13 cellular contexts compared by ENCODE assay signal in the genomic region with DNA sequence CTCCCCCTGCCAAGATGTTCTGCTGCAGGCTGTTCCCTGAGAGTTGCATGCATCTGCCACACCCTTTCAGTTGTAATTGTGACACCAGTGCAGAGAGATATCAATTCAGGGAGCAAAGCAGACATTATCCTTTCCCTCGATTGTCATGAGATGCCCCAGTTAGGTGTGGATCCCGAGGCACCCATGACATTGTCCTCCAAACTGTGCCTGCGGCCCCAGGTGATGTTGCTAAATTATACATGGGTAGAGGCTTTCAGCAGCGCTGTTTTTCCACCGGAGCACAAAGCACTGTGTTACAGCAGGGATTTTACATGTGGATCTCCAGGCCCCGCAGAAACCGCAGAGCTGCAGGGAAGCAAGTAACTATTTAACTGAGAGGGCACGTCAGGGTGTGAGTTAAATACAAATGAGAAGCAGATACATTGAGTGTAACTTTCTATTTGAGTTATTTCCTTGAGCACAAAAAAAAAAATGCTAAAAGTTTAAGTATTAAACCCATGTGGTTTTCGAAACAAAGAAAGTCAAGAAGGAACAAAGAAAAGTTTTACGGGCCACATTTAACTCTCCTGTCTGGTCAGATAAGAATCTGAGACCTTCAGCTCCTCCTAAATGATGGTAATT.
DNase-seq lines count a peak whose midpoint lies in the region; ATAC-seq and TF ChIP-seq lines count a peak whose summit lies in the region.
"Had no signal": no experiment of that assay in that cellular context is flagged by ENCODE, and none has a peak within 500 bp of the region (broad histone marks: within the 10 kb centered on the region; RNA-seq: fewer than 3 reads in every experiment).

No MANE protein-coding gene starts in this region.

- H3K27ac Mint-ChIP-seq in activated CD8-positive, alpha-beta memory T cell treated with anti-CD3 and anti-CD28 coated beads, Interleukin-2, amount 10 ng/mL, durations not matched to agents 7 days and 5 days: no peak overlapping the region
- H3K27ac Mint-ChIP-seq: naive thymus-derived CD4-positive, alpha-beta T cell had no signal

- no peak for TF ChIP-seq CTCF in transverse colon (IDR thresholded peaks at IDR 0.05)

- CTCF ChIA-PET in activated CD8-positive, alpha-beta memory T cell treated with anti-CD3 and anti-CD28 coated beads, Interleukin-2, amount 10 ng/mL, durations not matched to agents 7 days and 5 days (lab: Charles Lee): interaction anchor here (0.8 kb wide), 1 partner anchor 10 kb away, joined by 3 read pairs; no protein-coding TSS in a partner anchor

- peaks cover 62% of the 10 kb centered on the region for H3K27me3 Mint-ChIP-seq in activated CD8-positive, alpha-beta memory T cell treated with anti-CD3 and anti-CD28 coated beads, Interleukin-2, amount 10 ng/mL, durations not matched to agents 7 days and 5 days

- no peaks in the 10 kb centered on the region for H3K36me3 ChIP-seq in transverse colon
- H3K36me3 ChIP-seq: breast epithelium had no signal

- H3K9me3 ChIP-seq in transverse colon: no peaks in the 10 kb centered on the region
- H3K9me3 ChIP-seq: A549 had no signal

- TF ChIP-seq POLR2A in transverse colon (IDR thresholded peaks at IDR 0.05): no peak

- H3K36me3 Mint-ChIP-seq in activated CD8-positive, alpha-beta memory T cell treated with anti-CD3 and anti-CD28 coated beads, Interleukin-2, amount 10 ng/mL, durations not matched to agents 7 days and 5 days: no peaks in the 10 kb centered on the region
- H3K36me3 Mint-ChIP-seq: naive thymus-derived CD4-positive, alpha-beta T cell had no signal

- no peaks in the 10 kb centered on the region for H3K9me3 Mint-ChIP-seq in activated CD8-positive, alpha-beta memory T cell treated with anti-CD3 and anti-CD28 coated beads, Interleukin-2, amount 10 ng/mL, durations not matched to agents 7 days and 5 days (ENCODE audit: low read depth)

- no peak overlapping the region for H3K4me3 Mint-ChIP-seq in activated CD8-positive, alpha-beta memory T cell treated with anti-CD3 and anti-CD28 coated beads, Interleukin-2, amount 10 ng/mL, durations not matched to agents 7 days and 5 days
- H3K4me3 Mint-ChIP-seq: naive thymus-derived CD4-positive, alpha-beta T cell had no signal

- DNase-seq in activated CD8-positive, alpha-beta memory T cell treated with anti-CD3 and anti-CD28 coated beads for 24 hours: peak; percentile 53
- DNase-seq in activated CD8-positive, alpha-beta memory T cell treated with anti-CD3 and anti-CD28 coated beads, Interleukin-2, amount 10 ng/mL, durations not matched to agents 7 days and 5 days: no peak
- DNase-seq in astrocyte of the hippocampus (ENCODE audit: low read depth, low spot score) (peak; percentile 9), transverse colon (peak; percentile 35), cortex of kidney (lab: John Stamatoyannopoulos, UW) (no peak), activated gamma-delta T cell treated with Interleukin-2 at 50 U/mL for 16 hours (no peak)
- no peak for DNase-seq in activated CD4-positive, alpha-beta T cell treated with anti-CD3 and anti-CD28 coated beads, Interleukin-2, amount 50 U/mL, for 1 hour
- DNase-seq: naive thymus-derived CD4-positive, alpha-beta T cell; NCI-H1417; stimulated activated CD4-positive, alpha-beta T cell treated with anti-CD3 and anti-CD28 coated beads, Interleukin-4, amount 100 ng/mL, for 24 hours had no signal

- intact Hi-C loops in transverse colon (cut with DNase I; ENCODE audit: low total_unique reads): no loop called here

- in situ Hi-C loops in transverse colon (cut with MboI; ENCODE audit: low pct_ligation_motif_present in 1 of 4, low pct_unique_long_range_greater_than_20kb in 1 of 4, low sequenced_read_pairs in 3 of 4): no loop called here

- no peak for TF ChIP-seq EP300 in transverse colon (IDR thresholded peaks at IDR 0.05; ENCODE audit: low read depth)

- ATAC-seq in activated CD8-positive, alpha-beta memory T cell treated with anti-CD3 and anti-CD28 coated beads, Interleukin-2, amount 10 ng/mL, durations not matched to agents 7 days and 5 days: no peak
- ATAC-seq in HG02884 (IDR thresholded peaks at IDR 0.05; ENCODE audit: unreplicated experiment): peak; percentile 60
- ATAC-seq: naive thymus-derived CD4-positive, alpha-beta T cell had no signal

- peaks cover 21% of the 10 kb centered on the region for H3K4me1 Mint-ChIP-seq in activated CD8-positive, alpha-beta memory T cell treated with anti-CD3 and anti-CD28 coated beads, Interleukin-2, amount 10 ng/mL, durations not matched to agents 7 days and 5 days

- peaks cover 0 to 56% (median 39%) of the 10 kb centered on the region in 4 donors for H3K4me1 ChIP-seq in transverse colon
- H3K4me1 ChIP-seq: breast epithelium had no signal

- H3K27ac ChIP-seq in transverse colon: peak overlapping the region; percentile 62 to 80 (median 76)
- H3K27ac ChIP-seq: A549, breast epithelium had no signal

- H3K27me3 ChIP-seq in transverse colon: no peaks in the 10 kb centered on the region
- H3K27me3 ChIP-seq: breast epithelium had no signal

- WGBS in transverse colon (ENCODE audit: low coverage in 1 of 2), 2 donors: 15 to 35% methylated on average over 4 to 10 of the region's 10 CpGs

- no peak overlapping the region for H3K4me3 ChIP-seq in transverse colon
- H3K4me3 ChIP-seq: A549, breast epithelium had no signal

Comparison
In these comparisons a context has a peak if more than half of its experiments do, and no peak if none do; other contexts are left out.
1. DNase-seq: peak in activated CD8-positive, alpha-beta memory T cell treated with anti-CD3 and anti-CD28 coated beads for 24 hours (single experiment), astrocyte of the hippocampus (single experiment) and transverse colon (single experiment); none in activated CD8-positive, alpha-beta memory T cell treated with anti-CD3 and anti-CD28 coated beads, Interleukin-2, amount 10 ng/mL, durations not matched to agents 7 days and 5 days (single experiment), activated CD4-positive, alpha-beta T cell treated with anti-CD3 and anti-CD28 coated beads, Interleukin-2, amount 50 U/mL, for 1 hour (single experiment), cortex of kidney (single experiment) and activated gamma-delta T cell treated with Interleukin-2 at 50 U/mL for 16 hours (single experiment).